In genomic region chrX:7194606-7195005, GRCh38 we compare ENCODE assay signal across 32 cellular contexts. TPM values are rescaled to one million over a fixed set of nuclear protein-coding genes. Genes with fewer than 3 reads are reported as not detected.
DNase-seq lines count a peak whose midpoint lies in the region; ATAC-seq, FAIRE-seq and TF ChIP-seq lines count a peak whose summit lies in the region.
"Had no signal": no experiment of that assay in that cellular context is flagged by ENCODE, and none has a peak within 500 bp of the region (broad histone marks: within the 10 kb centered on the region; RNA-seq: fewer than 3 reads in every experiment).

No MANE protein-coding gene starts in this region.

- H2BK5ac ChIP-seq in trophoblast cell (ENCODE audit: low read depth, low read length, poor library complexity) = no peak overlapping the region

- H3K4me1 ChIP-seq in A549 (no peaks in the 10 kb centered on the region), trophoblast cell (ENCODE audit: control insufficient read depth in 1 of 2, insufficient read depth in 2 of 2, low read length in 2 of 2) (no peaks in the 10 kb centered on the region)
- H3K4me1 ChIP-seq: BE2C; BLaER1; BLaER1 treated with 17β-estradiol and CSF1 and Interleukin-3, amounts not matched to agents 10 nM and 100 nM; Caco-2 had no signal

- no peak overlapping the region for H2BK12ac ChIP-seq in trophoblast cell (ENCODE audit: low read length)

- 87% methylated on average over 11 of the region's 11 CpGs for WGBS in A549 (ENCODE audit: missing lambda C conversion rate)
- WGBS in trophoblast cell (ENCODE audit: extremely low coverage, insufficient coverage, insufficient read length) = no CpG with 5 or more reads among the region's 11 CpGs

- H3K14ac ChIP-seq in trophoblast cell (ENCODE audit: low read length) = no peak overlapping the region

- CTCF ChIA-PET in A549 (lab: Yijun Ruan, JAX) = no interaction called here

- H3K4ac ChIP-seq in trophoblast cell (ENCODE audit: low read depth, low read length) = no peak overlapping the region

- POLR2A ChIA-PET in A549 (lab: Yijun Ruan, JAX) = no interaction called here

- no peak overlapping the region for H3K4me3 ChIP-seq in A549
- no peak overlapping the region for H3K4me3 ChIP-seq in trophoblast cell (ENCODE audit: low read depth, low read length)
- H3K4me3 ChIP-seq: BLaER1; BLaER1 treated with 17β-estradiol and CSF1 and Interleukin-3, amounts not matched to agents 10 nM and 100 nM had no signal

- no peaks in the 10 kb centered on the region for H3K36me3 ChIP-seq in trophoblast cell (ENCODE audit: control insufficient read depth in 1 of 2, insufficient read depth in 2 of 2, low read length in 2 of 2)
- H3K36me3 ChIP-seq: BE2C had no signal

- no peak overlapping the region for H2BK120ac ChIP-seq in trophoblast cell (ENCODE audit: insufficient read depth, low read length, poor library complexity)

- TF ChIP-seq EP300 in A549 (IDR thresholded peaks at IDR 0.05) = no peak

- H3K27ac ChIP-seq in A549 = no peak overlapping the region
- no peak overlapping the region for H3K27ac ChIP-seq in trophoblast cell (ENCODE audit: low read depth, low read length)
- H3K27ac ChIP-seq: 22Rv1; BLaER1; BLaER1 treated with 17β-estradiol and CSF1 and Interleukin-3, amounts not matched to agents 10 nM and 100 nM; C4-2B had no signal

- no peak overlapping the region for H4K8ac ChIP-seq in trophoblast cell (ENCODE audit: low read depth, low read length)

- no peak for TF ChIP-seq RAD21 in A549 (conservative IDR thresholded peaks at IDR 0.05 in 1 of 2, IDR thresholded peaks at IDR 0.05 in 1 of 2)

- no peak overlapping the region for H4K12ac ChIP-seq in trophoblast cell (ENCODE audit: low read depth, low read length)

- no peak overlapping the region for H4K91ac ChIP-seq in trophoblast cell (ENCODE audit: low read depth, low read length)

- no peak overlapping the region for H3K9ac ChIP-seq in trophoblast cell (ENCODE audit: low read length)
- H3K9ac ChIP-seq: BLaER1; BLaER1 treated with 17β-estradiol and CSF1 and Interleukin-3, amounts not matched to agents 10 nM and 100 nM had no signal

- no peaks in the 10 kb centered on the region for H3K79me2 ChIP-seq in trophoblast cell (ENCODE audit: control insufficient read depth, insufficient read depth, low read length, poor library complexity)

- H2AFZ ChIP-seq in trophoblast cell (ENCODE audit: insufficient read depth, low read length, poor library complexity) = no peak overlapping the region

- H3K27me3 ChIP-seq in trophoblast cell (ENCODE audit: insufficient read depth, low read length) = no peaks in the 10 kb centered on the region
- H3K27me3 ChIP-seq: BE2C; BLaER1; BLaER1 treated with 17β-estradiol and CSF1 and Interleukin-3, amounts not matched to agents 10 nM and 100 nM had no signal

- no peak overlapping the region for H2AK5ac ChIP-seq in trophoblast cell (ENCODE audit: low read length)

- H3K18ac ChIP-seq in trophoblast cell (ENCODE audit: low read length) = no peak overlapping the region

- H3K4me2 ChIP-seq in A549 (no peak overlapping the region), trophoblast cell (ENCODE audit: low read length) (no peak overlapping the region)
- H3K4me2 ChIP-seq: BLaER1; BLaER1 treated with 17β-estradiol and CSF1 and Interleukin-3, amounts not matched to agents 10 nM and 100 nM had no signal

- no peak for TF ChIP-seq CTCF in A549 (IDR thresholded peaks at IDR 0.05)

- H3K79me1 ChIP-seq in trophoblast cell (ENCODE audit: low read length) = peaks cover 2% of the 10 kb centered on the region

- TF ChIP-seq POLR2A in A549 (IDR thresholded peaks at IDR 0.05; ENCODE audit: low read length) = no peak

- H3K23ac ChIP-seq in trophoblast cell (ENCODE audit: low read length) = no peak overlapping the region

- ATAC-seq in A549 (no peak), GM19023 (IDR thresholded peaks at IDR 0.05; ENCODE audit: unreplicated experiment) (no peak)
- ATAC-seq: CD8-positive, alpha-beta T cell had no signal

- H3K9me3 ChIP-seq in A549 = no peaks in the 10 kb centered on the region
- no peaks in the 10 kb centered on the region for H3K9me3 ChIP-seq in trophoblast cell (ENCODE audit: insufficient read depth, low read depth, low read length)
- H3K9me3 ChIP-seq: BE2C, Caco-2 had no signal

- peak; percentile 76 for FAIRE-seq in A549 (lab: Jason Lieb, UNC)
- FAIRE-seq in RCC 7860 (lab: Jason Lieb, UNC) = no peak
- FAIRE-seq: A204.1, D721Med had no signal

- peak; percentile 7 for DNase-seq in NCI-H748 (lab: John Stamatoyannopoulos, UW; ENCODE audit: unreplicated experiment)
- no peak for DNase-seq in NCI-H748 treated with DMSO at 0.1 percent for 48 hours (lab: John Stamatoyannopoulos, UW)
- DNase-seq in A549 (ENCODE audit: low read depth in 1 of 2, low spot score in 1 of 2) = no peak
- DNase-seq in trophoblast cell = peak; percentile 64 to 91
- DNase-seq in RCC 7860 (ENCODE audit: low spot score) = no peak
- DNase-seq: 8988T; ACHN; AML-193; BE2C; C1 segment of cervical spinal cord; Caco-2; Calu3; CD4-positive, alpha-beta memory T cell; CD4-positive, alpha-beta T cell; CD4-positive, CD25-positive, alpha-beta regulatory T cell; CD8-positive, alpha-beta memory T cell; CD8-positive, alpha-beta T cell; COR-L47; DMS 273 treated with DMSO at 0.1 percent for 48 hours; DMS153; DMS53; DMS79; DMS79 treated with DMSO at 0.1 percent for 48 hours; DND-41; EL had no signal

TF ChIP-seq in A549, 52 proteins besides CTCF, POLR2A, EP300 and RAD21:
- TF ChIP-seq BHLHE40 (IDR thresholded peaks at IDR 0.05; ENCODE audit: low read depth, low read length) (no peak), EHMT2 (IDR thresholded peaks at IDR 0.05; ENCODE audit: low read depth) (no peak), JUNB (IDR thresholded peaks at IDR 0.05) (no peak), CBX2 (IDR thresholded peaks at IDR 0.05; ENCODE audit: borderline replicate concordance, low read depth) (no peak), PHF8 (IDR thresholded peaks at IDR 0.05; ENCODE audit: borderline replicate concordance, low read depth) (no peak), KDM1A (IDR thresholded peaks at IDR 0.05; ENCODE audit: low read depth) (no peak), ZSCAN20 (CRISPR knock-in tag; IDR thresholded peaks at IDR 0.05) (no peak), HOXB13 (CRISPR knock-in tag; IDR thresholded peaks at IDR 0.05; ENCODE audit: low read depth) (no peak), CBX8 (IDR thresholded peaks at IDR 0.05) (no peak), TFCP2L1 (CRISPR knock-in tag; IDR thresholded peaks at IDR 0.05) (no peak), ESRRA (IDR thresholded peaks at IDR 0.05; ENCODE audit: borderline replicate concordance, low read length) (no peak), BCL3 (IDR thresholded peaks at IDR 0.05) (no peak), TP53 (CRISPR knock-in tag; IDR thresholded peaks at IDR 0.05) (no peak), JUN (IDR thresholded peaks at IDR 0.05) (no peak), RFX5 (IDR thresholded peaks at IDR 0.05) (no peak), FOSL2 (IDR thresholded peaks at IDR 0.05) (no peak), FOSL2 (CRISPR knock-in tag; IDR thresholded peaks at IDR 0.05) (no peak)
- TF ChIP-seq, protein P1, sequence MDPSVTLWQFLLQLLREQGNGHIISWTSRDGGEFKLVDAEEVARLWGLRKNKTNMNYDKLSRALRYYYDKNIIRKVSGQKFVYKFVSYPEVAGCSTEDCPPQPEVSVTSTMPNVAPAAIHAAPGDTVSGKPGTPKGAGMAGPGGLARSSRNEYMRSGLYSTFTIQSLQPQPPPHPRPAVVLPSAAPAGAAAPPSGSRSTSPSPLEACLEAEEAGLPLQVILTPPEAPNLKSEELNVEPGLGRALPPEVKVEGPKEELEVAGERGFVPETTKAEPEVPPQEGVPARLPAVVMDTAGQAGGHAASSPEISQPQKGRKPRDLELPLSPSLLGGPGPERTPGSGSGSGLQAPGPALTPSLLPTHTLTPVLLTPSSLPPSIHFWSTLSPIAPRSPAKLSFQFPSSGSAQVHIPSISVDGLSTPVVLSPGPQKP (IDR thresholded peaks at IDR 0.05; ENCODE audit: low read depth, low read length) = no peak
- TF ChIP-seq, protein P2, sequence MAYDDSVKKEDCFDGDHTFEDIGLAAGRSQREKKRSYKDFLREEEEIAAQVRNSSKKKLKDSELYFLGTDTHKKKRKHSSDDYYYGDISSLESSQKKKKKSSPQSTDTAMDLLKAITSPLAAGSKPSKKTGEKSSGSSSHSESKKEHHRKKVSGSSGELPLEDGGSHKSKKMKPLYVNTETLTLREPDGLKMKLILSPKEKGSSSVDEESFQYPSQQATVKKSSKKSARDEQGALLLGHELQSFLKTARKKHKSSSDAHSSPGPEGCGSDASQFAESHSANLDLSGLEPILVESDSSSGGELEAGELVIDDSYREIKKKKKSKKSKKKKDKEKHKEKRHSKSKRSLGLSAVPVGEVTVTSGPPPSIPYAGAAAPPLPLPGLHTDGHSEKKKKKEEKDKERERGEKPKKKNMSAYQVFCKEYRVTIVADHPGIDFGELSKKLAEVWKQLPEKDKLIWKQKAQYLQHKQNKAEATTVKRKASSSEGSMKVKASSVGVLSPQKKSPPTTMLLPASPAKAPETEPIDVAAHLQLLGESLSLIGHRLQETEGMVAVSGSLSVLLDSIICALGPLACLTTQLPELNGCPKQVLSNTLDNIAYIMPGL (CRISPR knock-in tag; IDR thresholded peaks at IDR 0.05; ENCODE audit: borderline replicate concordance) = no peak

RNA-seq across cellular contexts. Expression of gene PUDP, which starts 46.7 kb away (rescaled TPM):
- polyA plus RNA-seq in A549 (2011; rRNA removed) (49.2 and 50.7 TPM in 2 replicates), A549 (2017; fragmentation: RNase III; extraction: RNeasy Plus Mini Kit Qiagen cat#74134 plus additional on column Dnase treatment) (25.5 to 27.0 TPM (median 26.2 TPM) in 3 replicates)
- polyA plus RNA-seq in A549 (2012; cell fraction: cytosol; rRNA removed) = 29.1 and 29.8 TPM in 2 replicates
- 15.6 and 16.2 TPM in 2 replicates for polyA plus RNA-seq in A549 (2012; cell fraction: nucleus; rRNA removed)
- polyA minus RNA-seq in A549 (2011; rRNA and poly(A)+ RNA removed) = 32.0 and 38.6 TPM in 2 replicates
- polyA plus RNA-seq in trophoblast cell (2013) = 17.0 and 17.1 TPM in 2 replicates

RNA-seq across cellular contexts. Expression of gene STS, which starts 47.1 kb away (rescaled TPM):
- 2.4 and 3.1 TPM in 2 replicates for polyA plus RNA-seq in A549 (2011; rRNA removed)
- polyA plus RNA-seq in A549 (2012; cell fraction: cytosol; rRNA removed) = 0.46 and 0.57 TPM in 2 replicates
- 0.31 TPM in 2 replicates for polyA plus RNA-seq in A549 (2012; cell fraction: nucleus; rRNA removed)
- 1.9 to 2.3 TPM (median 2.1 TPM) in 3 replicates for polyA plus RNA-seq in A549 (2017; fragmentation: RNase III; extraction: RNeasy Plus Mini Kit Qiagen cat#74134 plus additional on column Dnase treatment)
- 4.3 and 5.9 TPM in 2 replicates for polyA minus RNA-seq in A549 (2011; rRNA and poly(A)+ RNA removed)
- polyA plus RNA-seq in trophoblast cell (2013) = 61.0 and 67.8 TPM in 2 replicates

Comparison
In these comparisons a context has a peak if more than half of its experiments do, and no peak if none do; other contexts are left out.
1. DNase-seq: peak in NCI-H748 (single experiment) and trophoblast cell (2 of 2); none in NCI-H748 treated with DMSO at 0.1 percent for 48 hours (single experiment), A549 (0 of 2) and RCC 7860 (single experiment).